Comparison of ENCODE assay signal across 21 cellular contexts in the genomic region with DNA sequence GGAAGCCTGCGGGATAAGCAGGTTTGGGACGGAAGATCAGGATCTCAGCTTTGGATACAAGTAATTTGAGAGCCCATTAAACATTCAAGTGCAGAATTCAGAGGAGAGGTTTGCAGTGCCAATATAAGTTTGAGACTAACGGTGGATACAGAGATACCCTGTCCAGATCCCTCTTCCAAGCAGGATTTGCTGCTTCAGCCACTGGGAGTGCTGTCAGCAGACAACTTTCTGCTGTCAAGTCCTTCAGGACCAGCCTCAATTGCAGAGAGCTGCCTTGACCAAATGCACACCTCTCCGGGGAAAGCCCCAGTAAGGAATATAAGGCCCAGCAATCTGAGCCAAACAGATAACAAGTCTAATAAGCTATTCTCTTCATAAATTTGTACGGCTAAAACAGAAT. TPM values are rescaled to one million over a fixed set of nuclear protein-coding genes. Genes with fewer than 3 reads are reported as not detected.
DNase-seq lines count a peak whose midpoint lies in the region; ATAC-seq and TF ChIP-seq lines count a peak whose summit lies in the region.
"Had no signal": no experiment of that assay in that cellular context is flagged by ENCODE, and none has a peak within 500 bp of the region (broad histone marks: within the 10 kb centered on the region; RNA-seq: fewer than 3 reads in every experiment).

No MANE protein-coding gene starts in this region.

- no peaks in the 10 kb centered on the region for H3K9me3 Mint-ChIP-seq in activated CD4-positive, alpha-beta T cell treated with anti-CD3 and anti-CD28 coated beads, Interleukin-2, amount 10 ng/mL, durations not matched to agents 24 days and 14 days
- H3K9me3 Mint-ChIP-seq in activated naive CD4-positive, alpha-beta T cell treated with anti-CD3 and anti-CD28 coated beads, Interleukin-2, amount 50 U/mL, for 72 hours, result no peaks in the 10 kb centered on the region

- H3K27ac ChIP-seq in esophagus muscularis mucosa (replicated peaks in 1 of 4), result no peak overlapping the region
- H3K27ac ChIP-seq in osteoblast (ENCODE audit: low read depth, low read length), result no peak overlapping the region
- H3K27ac ChIP-seq: Peyer's patch, SJSA1 had no signal

- intact Hi-C loops in activated CD4-positive, alpha-beta T cell treated with anti-CD3 and anti-CD28 coated beads, Interleukin-2, amount 10 ng/mL, durations not matched to agents 24 days and 14 days (cut with micrococcal nuclease), result no loop called here
- intact Hi-C loops in esophagus muscularis mucosa (cut with DNase I), result no loop called here

- H3K4me1 Mint-ChIP-seq in activated CD4-positive, alpha-beta T cell treated with anti-CD3 and anti-CD28 coated beads, Interleukin-2, amount 10 ng/mL, durations not matched to agents 24 days and 14 days, result no peaks in the 10 kb centered on the region
- H3K4me1 Mint-ChIP-seq: H9 had no signal

- H3K27ac Mint-ChIP-seq in activated CD4-positive, alpha-beta T cell treated with anti-CD3 and anti-CD28 coated beads, Interleukin-2, amount 10 ng/mL, durations not matched to agents 24 days and 14 days, result no peak overlapping the region
- no peak overlapping the region for H3K27ac Mint-ChIP-seq in activated naive CD4-positive, alpha-beta T cell treated with anti-CD3 and anti-CD28 coated beads, Interleukin-2, amount 50 U/mL, for 72 hours
- H3K27ac Mint-ChIP-seq: H9 had no signal

- H3K27me3 ChIP-seq in esophagus muscularis mucosa (peaks cover 0 to 59% (median 0%) of the 10 kb centered on the region in 4 donors), osteoblast (ENCODE audit: insufficient read depth, low read length) (peaks cover 13% of the 10 kb centered on the region)
- H3K27me3 ChIP-seq: Peyer's patch had no signal

- H3K36me3 ChIP-seq in esophagus muscularis mucosa (no peaks in the 10 kb centered on the region), osteoblast (ENCODE audit: insufficient read depth, low read length) (no peaks in the 10 kb centered on the region)
- H3K36me3 ChIP-seq: Peyer's patch, SJSA1 had no signal

- TF ChIP-seq CTCF in esophagus muscularis mucosa (IDR thresholded peaks at IDR 0.05) (no peak), osteoblast (IDR thresholded peaks at IDR 0.05; ENCODE audit: extremely low read depth, low read depth, low read length) (peak; percentile 11)

- peaks cover 0 to 7% (median 1%) of the 10 kb centered on the region in 4 donors for H3K9me3 ChIP-seq in esophagus muscularis mucosa
- H3K9me3 ChIP-seq in osteoblast (ENCODE audit: low read depth, low read length), result no peaks in the 10 kb centered on the region
- H3K9me3 ChIP-seq: Peyer's patch, SJSA1 had no signal

- no peak overlapping the region for H2AFZ ChIP-seq in osteoblast (ENCODE audit: low read length)

- WGBS in esophagus muscularis mucosa, result 82% methylated on average over 5 of the region's 5 CpGs

- H3K79me2 ChIP-seq in osteoblast (ENCODE audit: insufficient read depth, low read length), result no peaks in the 10 kb centered on the region

- no peak for TF ChIP-seq EP300 in esophagus muscularis mucosa (IDR thresholded peaks at IDR 0.05)

- no peak for ATAC-seq in GM18868 (IDR thresholded peaks at IDR 0.05; ENCODE audit: unreplicated experiment)
- ATAC-seq in activated naive CD4-positive, alpha-beta T cell treated with anti-CD3 and anti-CD28 coated beads, Interleukin-2, amount 50 U/mL, for 72 hours, result no peak

- TF ChIP-seq POLR2A in esophagus muscularis mucosa (IDR thresholded peaks at IDR 0.05; ENCODE audit: low read depth), result no peak

- no peak overlapping the region for H3K4me3 ChIP-seq in esophagus muscularis mucosa
- H3K4me3 ChIP-seq in osteoblast (ENCODE audit: insufficient read depth, low read length), result no peak overlapping the region
- H3K4me3 ChIP-seq: Peyer's patch, SJSA1 had no signal

- H3K4me3 Mint-ChIP-seq in activated CD4-positive, alpha-beta T cell treated with anti-CD3 and anti-CD28 coated beads, Interleukin-2, amount 10 ng/mL, durations not matched to agents 24 days and 14 days, result no peak overlapping the region
- H3K4me3 Mint-ChIP-seq: H9 had no signal

- H3K36me3 Mint-ChIP-seq in activated CD4-positive, alpha-beta T cell treated with anti-CD3 and anti-CD28 coated beads, Interleukin-2, amount 10 ng/mL, durations not matched to agents 24 days and 14 days (ENCODE audit: low read depth), result no peaks in the 10 kb centered on the region
- no peaks in the 10 kb centered on the region for H3K36me3 Mint-ChIP-seq in activated naive CD4-positive, alpha-beta T cell treated with anti-CD3 and anti-CD28 coated beads, Interleukin-2, amount 50 U/mL, for 72 hours

- H3K4me1 ChIP-seq in esophagus muscularis mucosa, result no peaks in the 10 kb centered on the region
- no peaks in the 10 kb centered on the region for H3K4me1 ChIP-seq in osteoblast (ENCODE audit: insufficient read depth, low read length)
- H3K4me1 ChIP-seq: Peyer's patch, SJSA1 had no signal

- peak; percentile 50 for DNase-seq in activated CD4-positive, alpha-beta T cell treated with anti-CD3 and anti-CD28 coated beads, Interleukin-2, amount 10 ng/mL, durations not matched to agents 24 days and 14 days
- DNase-seq in activated CD4-positive, alpha-beta T cell treated with anti-CD3 and anti-CD28 coated beads, Interleukin-2, amount 50 U/mL, for 48 hours, result no peak
- peak; percentile 78 for DNase-seq in SK-N-DZ (ENCODE audit: low spot score)
- DNase-seq in esophagus muscularis mucosa (ENCODE audit: extremely low spot score), result peak; percentile 37
- DNase-seq in osteoblast (ENCODE audit: insufficient read length, low spot score, missing footprints), result no peak
- DNase-seq in DMS53 treated with DMSO at 0.1 percent for 48 hours (lab: John Stamatoyannopoulos, UW; ENCODE audit: unreplicated experiment), result no peak
- no peak for DNase-seq in activated naive CD4-positive, alpha-beta T cell treated with anti-CD3 and anti-CD28 coated beads, Interleukin-2, amount 50 U/mL, for 72 hours (ENCODE audit: low spot score in 2 of 2)
- DNase-seq: C1 segment of cervical spinal cord, DMS79, H9, Kasumi-1, MM.1S, NCI-H1092 treated with DMSO at 0.1 percent for 48 hours, NCI-H146, NCI-H2029 treated with DMSO at 0.1 percent for 48 hours, NCI-H2227 treated with DMSO at 0.1 percent for 48 hours, NCI-H510A treated with DMSO at 0.1 percent for 48 hours, NCI-H774, Peyer's patch had no signal

- no peaks in the 10 kb centered on the region for H4K20me1 ChIP-seq in osteoblast (ENCODE audit: insufficient read depth, low read length)

- peaks cover 28% of the 10 kb centered on the region for H3K27me3 Mint-ChIP-seq in activated CD4-positive, alpha-beta T cell treated with anti-CD3 and anti-CD28 coated beads, Interleukin-2, amount 10 ng/mL, durations not matched to agents 24 days and 14 days

- H3K4me2 ChIP-seq in osteoblast (ENCODE audit: insufficient read depth, low read length), result no peak overlapping the region

RNA-seq across cellular contexts. Expression of a gene that starts 46.1 kb away (rescaled TPM):
- total RNA-seq in activated CD4-positive, alpha-beta T cell treated with anti-CD3 and anti-CD28 coated beads, Interleukin-2, amount 10 ng/mL, durations not matched to agents 24 days and 14 days, result 14.7 and 16.1 TPM in 2 replicates
- polyA plus RNA-seq in SK-N-DZ (2014; cell fraction: cytosol; rRNA removed), result 22.4 and 23.9 TPM in 2 replicates
- 8.8 and 13.8 TPM in 2 replicates for polyA plus RNA-seq in SK-N-DZ (2014; cell fraction: nucleus; rRNA removed)
- total RNA-seq in esophagus muscularis mucosa (10 to 100 TPM; 10.6 to 19.1 (median 14.9) TPM), osteoblast (15.9 and 17.7 TPM in 2 replicates)
- 10 to 100 TPM; 12.7 to 17.8 TPM for total RNA-seq in activated naive CD4-positive, alpha-beta T cell treated with anti-CD3 and anti-CD28 coated beads, Interleukin-2, amount 50 U/mL, for 72 hours

RNA-seq across cellular contexts. Expression of a gene that starts 54.4 kb away (rescaled TPM):
- 16.6 and 17.6 TPM in 2 replicates for total RNA-seq in activated CD4-positive, alpha-beta T cell treated with anti-CD3 and anti-CD28 coated beads, Interleukin-2, amount 10 ng/mL, durations not matched to agents 24 days and 14 days
- 6.0 and 10.4 TPM in 2 replicates for polyA plus RNA-seq in SK-N-DZ (2014; cell fraction: cytosol; rRNA removed)
- 45.1 and 55.5 TPM in 2 replicates for polyA plus RNA-seq in SK-N-DZ (2014; cell fraction: nucleus; rRNA removed)
- 10 to 100 TPM; 10.1 to 25.9 (median 20.8) TPM for total RNA-seq in esophagus muscularis mucosa
- 8.3 and 9.8 TPM in 2 replicates for total RNA-seq in osteoblast
- 10 to 100 TPM; 11.1 to 11.6 TPM for total RNA-seq in activated naive CD4-positive, alpha-beta T cell treated with anti-CD3 and anti-CD28 coated beads, Interleukin-2, amount 50 U/mL, for 72 hours

Comparison
In these comparisons a context has a peak if more than half of its experiments do, and no peak if none do; other contexts are left out.
1. DNase-seq: peak in activated CD4-positive, alpha-beta T cell treated with anti-CD3 and anti-CD28 coated beads, Interleukin-2, amount 10 ng/mL, durations not matched to agents 24 days and 14 days (single experiment), SK-N-DZ (single experiment) and esophagus muscularis mucosa (single experiment); none in activated CD4-positive, alpha-beta T cell treated with anti-CD3 and anti-CD28 coated beads, Interleukin-2, amount 50 U/mL, for 48 hours (0 of 2), osteoblast (single experiment), DMS53 treated with DMSO at 0.1 percent for 48 hours (single experiment) and activated naive CD4-positive, alpha-beta T cell treated with anti-CD3 and anti-CD28 coated beads, Interleukin-2, amount 50 U/mL, for 72 hours (0 of 2).